ENCODE assay signal across 16 cellular contexts in the genomic region with DNA sequence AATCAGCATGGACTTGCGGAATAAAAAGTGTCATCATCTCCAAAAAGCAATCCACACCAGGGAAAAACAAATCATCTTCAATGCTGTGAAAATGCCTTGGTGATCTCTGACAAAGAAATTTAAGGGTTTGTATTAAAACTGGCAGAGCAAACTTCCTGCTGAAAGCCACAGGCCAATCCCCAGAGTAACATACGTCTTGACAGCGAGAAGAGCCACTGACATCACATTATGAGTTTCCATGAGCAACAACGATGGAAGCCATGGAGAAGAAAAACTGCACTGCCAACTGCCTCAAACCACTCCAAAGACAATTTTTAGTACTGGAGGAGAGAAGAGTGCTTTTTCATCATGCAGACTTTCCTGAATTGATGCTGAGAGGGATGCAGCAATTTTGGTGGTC.
DNase-seq lines count a peak whose midpoint lies in the region; ATAC-seq and TF ChIP-seq lines count a peak whose summit lies in the region.
"Had no signal": no experiment of that assay in that cellular context is flagged by ENCODE, and none has a peak within 500 bp of the region (broad histone marks: within the 10 kb centered on the region; RNA-seq: fewer than 3 reads in every experiment).

No MANE protein-coding gene starts in this region.

- no peaks in the 10 kb centered on the region for H3K36me3 ChIP-seq in A673 (ENCODE audit: insufficient read depth, low read length, poor library complexity, severe bottlenecking)
- H3K36me3 ChIP-seq in HEK293 (ENCODE audit: control insufficient read depth in 2 of 2, insufficient read depth in 1 of 2, low read length in 2 of 2), result no peaks in the 10 kb centered on the region

- no peak for TF ChIP-seq POLR2A in lower leg skin (IDR thresholded peaks at IDR 0.05)

- H3K4me1 ChIP-seq in A673 (ENCODE audit: insufficient read depth, low read length, poor library complexity, severe bottlenecking) (no peaks in the 10 kb centered on the region), HEK293 (ENCODE audit: control insufficient read depth, insufficient read depth, low read length) (no peaks in the 10 kb centered on the region)
- H3K4me1 ChIP-seq: A549, Caco-2 had no signal

- H3K9me3 ChIP-seq in A673 (ENCODE audit: low read depth, low read length, poor library complexity, severe bottlenecking), result no peaks in the 10 kb centered on the region
- no peaks in the 10 kb centered on the region for H3K9me3 ChIP-seq in HEK293 (ENCODE audit: control insufficient read depth, insufficient read depth, low read depth, low read length)
- H3K9me3 ChIP-seq: Caco-2 had no signal

- BruUV-seq in A673 (replicated peaks; lab: Mats Ljungman, UMichigan), result no TSS peak

- no peak for TF ChIP-seq CTCF in A673 (conservative IDR thresholded peaks at IDR 0.05; ENCODE audit: low read depth, low read length)
- no peak for TF ChIP-seq CTCF in HEK293 (tag by site-specific recombination; IDR thresholded peaks at IDR 0.05)
- TF ChIP-seq CTCF in fibroblast of mammary gland (conservative IDR thresholded peaks at IDR 0.05; ENCODE audit: control insufficient read depth, insufficient read depth, low read depth, low read length), result no peak
- TF ChIP-seq CTCF in lower leg skin (IDR thresholded peaks at IDR 0.05), result no peak

- WGBS in lower leg skin, 2 donors, result 50 to 80% methylated on average over 4 of the region's 4 CpGs

- POLR2A ChIA-PET in A673 (lab: Charles Lee; ENCODE audit: low non-redundant PET), result no interaction called here
- POLR2A ChIA-PET in HEK293 (lab: Yijun Ruan, JAX), result no interaction called here

- H3K27me3 ChIP-seq in A673 (replicated peaks; ENCODE audit: insufficient read depth, low read depth, low read length, poor library complexity), result peaks cover 2% of the 10 kb centered on the region

- intact Hi-C loops in A673 (cut with micrococcal nuclease; ENCODE audit: unreplicated experiment) (no loop called here), lower leg skin (cut with DNase I; ENCODE audit: low total_unique reads) (no loop called here)

- H3K27ac ChIP-seq in A673 (ENCODE audit: low read depth, low read length, poor library complexity, severe bottlenecking) (no peak overlapping the region), HEK293 (ENCODE audit: extremely low read depth, low read depth, low read length) (no peak overlapping the region)
- H3K27ac ChIP-seq: 22Rv1, A549, C4-2B had no signal

- no peak for ATAC-seq in GM18909 (IDR thresholded peaks at IDR 0.05; ENCODE audit: poor library complexity, unreplicated experiment)
- ATAC-seq in HG03280 (IDR thresholded peaks at IDR 0.05; ENCODE audit: unreplicated experiment), result no peak
- ATAC-seq: A549, GM23338, HepG2 had no signal

- DNase-seq in A673 (ENCODE audit: low spot score), result peak; percentile 8
- DNase-seq in fibroblast of mammary gland (ENCODE audit: low read depth), result peak; percentile 67
- DNase-seq in stromal cell of bone marrow (ENCODE audit: low read depth), result peak; percentile 62
- DNase-seq in lower leg skin (ENCODE audit: low spot score in 2 of 2), result no peak
- DNase-seq: Caco-2; CD4-positive, alpha-beta T cell; HCEC 1CT; HFFc6 had no signal

- H3K4me3 ChIP-seq in A673 (ENCODE audit: low read depth, low read length, poor library complexity, severe bottlenecking) (no peak overlapping the region), HEK293 (ENCODE audit: low read depth, low read length) (no peak overlapping the region), fibroblast of mammary gland (ENCODE audit: control insufficient read depth, low read depth, low read length) (no peak overlapping the region), lower leg skin (ENCODE audit: low read depth, poor library complexity, severe bottlenecking) (no peak overlapping the region)
- H3K4me3 ChIP-seq: A549, GM23338 had no signal

- CTCF ChIA-PET in A673 (lab: Charles Lee), result no interaction called here
- CTCF ChIA-PET in HEK293 (lab: Yijun Ruan, JAX), result no interaction called here

TF ChIP-seq in HEK293, 187 proteins besides CTCF, POLR2A, EP300 and RAD21:
- TF ChIP-seq ZNF792 (tag by site-specific recombination; IDR thresholded peaks at IDR 0.05), result no peak
- TF ChIP-seq ZNF629 (tag by site-specific recombination; IDR thresholded peaks at IDR 0.05), result no peak
- peak; percentile 14 for TF ChIP-seq SETDB1 (IDR thresholded peaks at IDR 0.05; ENCODE audit: insufficient read length, low read length)

Comparison
In these comparisons a context has a peak if more than half of its experiments do, and no peak if none do; other contexts are left out.
1. DNase-seq: peak in A673 (single experiment), fibroblast of mammary gland (single experiment) and stromal cell of bone marrow (single experiment); none in lower leg skin (0 of 2).